25 cellular contexts compared by ENCODE assay signal in the genomic region with DNA sequence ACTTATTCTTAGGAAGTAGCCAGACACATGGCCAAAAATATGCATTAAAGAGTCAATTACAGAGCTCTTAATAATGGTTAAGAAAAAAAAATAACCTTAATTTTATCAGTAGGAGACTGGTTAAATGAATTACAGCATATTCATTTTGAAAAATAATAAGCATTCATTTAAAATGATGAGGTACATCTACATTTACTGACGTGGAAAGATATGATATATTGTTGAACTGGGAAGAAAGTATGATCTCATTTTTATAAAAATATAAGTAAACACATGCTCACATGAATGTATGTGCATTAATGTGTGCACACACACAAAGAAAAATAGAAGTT.
"Had no signal": no experiment of that assay in that cellular context is flagged by ENCODE, and none has a peak within 500 bp of the region (broad histone marks: within the 10 kb centered on the region; RNA-seq: fewer than 3 reads in every experiment).

No MANE protein-coding gene starts in this region.

- H3K36me3 ChIP-seq: brain microvascular endothelial cell, esophagus squamous epithelium had no signal

- H3K27me3 ChIP-seq: brain microvascular endothelial cell, esophagus squamous epithelium had no signal

- H3K36me3 Mint-ChIP-seq: activated naive CD8-positive, alpha-beta T cell; WTC11 had no signal

- H3K9me3 ChIP-seq: esophagus squamous epithelium had no signal

- DNase-seq: activated CD4-positive, alpha-beta memory T cell treated with anti-CD3 and anti-CD28 coated beads, Interleukin-2, amount 10 ng/mL, durations not matched to agents 7 days and 5 days; activated CD4-positive, alpha-beta T cell treated with anti-CD3 and anti-CD28 coated beads for 1 hour; activated CD4-positive, alpha-beta T cell treated with anti-CD3 and anti-CD28 coated beads for 4 hours; activated CD4-positive, alpha-beta T cell treated with anti-CD3 and anti-CD28 coated beads, Interleukin-2, amount 10 ng/mL, durations not matched to agents 7 days and 5 days; activated CD4-positive, alpha-beta T cell treated with anti-CD3 and anti-CD28 coated beads, Interleukin-2, amount 50 U/mL, for 4 hours; activated effector memory CD4-positive, alpha-beta T cell treated with Interleukin-2 at 50 U/mL for 16 hours; activated gamma-delta T cell treated with Interleukin-2 at 50 U/mL for 16 hours; activated naive CD4-positive, alpha-beta T cell treated with anti-CD3 and anti-CD28 coated beads, Interleukin-2, amount 50 U/mL, for 16 hours; activated naive CD4-positive, alpha-beta T cell treated with Interleukin-2 at 50 U/mL for 16 hours; activated T-cell treated with anti-CD3 and anti-CD28 coated beads, Interleukin-2, amount 50 U/mL, for 4 hours; amniotic stem cell; anterior cingulate cortex; brain microvascular endothelial cell; caudate nucleus; cortex of kidney; dermis blood vessel endothelial cell; effector CD4-positive, alpha-beta T cell; effector memory CD8-positive, alpha-beta T cell; esophagus squamous epithelium; head of caudate nucleus; T-helper 2 cell had no signal

- H3K4me3 Mint-ChIP-seq: activated CD4-positive, alpha-beta memory T cell treated with anti-CD3 and anti-CD28 coated beads, Interleukin-2, amount 10 ng/mL, durations not matched to agents 7 days and 5 days; activated CD4-positive, alpha-beta T cell treated with anti-CD3 and anti-CD28 coated beads, Interleukin-2, amount 10 ng/mL, durations not matched to agents 7 days and 5 days; activated naive CD8-positive, alpha-beta T cell; activated T-cell treated with anti-CD3 and anti-CD28 coated beads, Interleukin-2, amount 50 U/mL, for 4 hours; activated T-helper 17 cell treated with anti-CD3 and anti-CD28 coated beads, Interleukin-2, amount 50 U/mL, for 72 hours; effector memory CD8-positive, alpha-beta T cell; WTC11 had no signal

- H3K4me1 Mint-ChIP-seq: activated T-helper 17 cell treated with anti-CD3 and anti-CD28 coated beads, Interleukin-2, amount 50 U/mL, for 72 hours had no signal

- H3K9me3 Mint-ChIP-seq: activated CD4-positive, alpha-beta memory T cell treated with anti-CD3 and anti-CD28 coated beads, Interleukin-2, amount 10 ng/mL, durations not matched to agents 7 days and 5 days; activated CD4-positive, alpha-beta T cell treated with anti-CD3 and anti-CD28 coated beads, Interleukin-2, amount 10 ng/mL, durations not matched to agents 7 days and 5 days; activated T-cell treated with anti-CD3 and anti-CD28 coated beads, Interleukin-2, amount 50 U/mL, for 4 hours; activated T-helper 17 cell treated with anti-CD3 and anti-CD28 coated beads, Interleukin-2, amount 50 U/mL, for 72 hours; effector memory CD8-positive, alpha-beta T cell; WTC11 had no signal

- ATAC-seq: activated T-cell treated with anti-CD3 and anti-CD28 coated beads, Interleukin-2, amount 50 U/mL, for 4 hours; activated T-helper 17 cell treated with anti-CD3 and anti-CD28 coated beads, Interleukin-2, amount 50 U/mL, for 72 hours; effector memory CD8-positive, alpha-beta T cell; WTC11 had no signal

- H3K27ac Mint-ChIP-seq: activated CD4-positive, alpha-beta memory T cell treated with anti-CD3 and anti-CD28 coated beads, Interleukin-2, amount 10 ng/mL, durations not matched to agents 7 days and 5 days; activated CD4-positive, alpha-beta T cell treated with anti-CD3 and anti-CD28 coated beads, Interleukin-2, amount 10 ng/mL, durations not matched to agents 7 days and 5 days; activated naive CD8-positive, alpha-beta T cell; activated T-helper 17 cell treated with anti-CD3 and anti-CD28 coated beads, Interleukin-2, amount 50 U/mL, for 72 hours; effector memory CD8-positive, alpha-beta T cell; WTC11 had no signal

- H3K27me3 Mint-ChIP-seq: activated naive CD8-positive, alpha-beta T cell had no signal

- H3K4me3 ChIP-seq: esophagus squamous epithelium had no signal

- H3K27ac ChIP-seq: brain microvascular endothelial cell, esophagus squamous epithelium, VCaP had no signal
